In the genomic region with DNA sequence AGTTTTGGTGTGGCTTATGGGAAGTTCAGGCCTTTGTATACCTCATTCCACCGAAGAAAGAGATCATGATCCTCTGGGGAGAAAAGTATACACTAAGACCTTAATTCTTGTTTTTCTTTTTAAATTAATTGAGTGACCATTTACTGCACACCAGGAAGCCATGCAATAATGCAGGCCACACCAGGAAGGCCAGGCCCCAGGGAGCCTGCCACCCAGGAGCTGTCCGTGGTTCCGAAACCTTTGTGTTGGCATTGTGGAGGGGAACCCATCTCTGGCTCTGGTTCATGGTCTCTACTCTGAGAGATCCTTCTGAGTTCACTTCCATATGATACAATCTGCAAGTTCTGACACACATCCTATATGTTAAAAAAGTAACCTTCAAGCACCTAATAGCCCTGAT, we compare ENCODE assay signal across 1 cellular context.
TF ChIP-seq lines count a peak whose summit lies in the region.

No MANE protein-coding gene starts in this region.

TF ChIP-seq in WTC11, 78 proteins besides CTCF, POLR2A, EP300 and RAD21 (continued from another document and continues in another):
- TF ChIP-seq, protein P1, sequence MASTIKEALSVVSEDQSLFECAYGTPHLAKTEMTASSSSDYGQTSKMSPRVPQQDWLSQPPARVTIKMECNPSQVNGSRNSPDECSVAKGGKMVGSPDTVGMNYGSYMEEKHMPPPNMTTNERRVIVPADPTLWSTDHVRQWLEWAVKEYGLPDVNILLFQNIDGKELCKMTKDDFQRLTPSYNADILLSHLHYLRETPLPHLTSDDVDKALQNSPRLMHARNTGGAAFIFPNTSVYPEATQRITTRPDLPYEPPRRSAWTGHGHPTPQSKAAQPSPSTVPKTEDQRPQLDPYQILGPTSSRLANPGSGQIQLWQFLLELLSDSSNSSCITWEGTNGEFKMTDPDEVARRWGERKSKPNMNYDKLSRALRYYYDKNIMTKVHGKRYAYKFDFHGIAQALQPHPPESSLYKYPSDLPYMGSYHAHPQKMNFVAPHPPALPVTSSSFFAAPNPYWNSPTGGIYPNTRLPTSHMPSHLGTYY (CRISPR knock-in tag; IDR thresholded peaks at IDR 0.05): no peak
- TF ChIP-seq, protein P2, sequence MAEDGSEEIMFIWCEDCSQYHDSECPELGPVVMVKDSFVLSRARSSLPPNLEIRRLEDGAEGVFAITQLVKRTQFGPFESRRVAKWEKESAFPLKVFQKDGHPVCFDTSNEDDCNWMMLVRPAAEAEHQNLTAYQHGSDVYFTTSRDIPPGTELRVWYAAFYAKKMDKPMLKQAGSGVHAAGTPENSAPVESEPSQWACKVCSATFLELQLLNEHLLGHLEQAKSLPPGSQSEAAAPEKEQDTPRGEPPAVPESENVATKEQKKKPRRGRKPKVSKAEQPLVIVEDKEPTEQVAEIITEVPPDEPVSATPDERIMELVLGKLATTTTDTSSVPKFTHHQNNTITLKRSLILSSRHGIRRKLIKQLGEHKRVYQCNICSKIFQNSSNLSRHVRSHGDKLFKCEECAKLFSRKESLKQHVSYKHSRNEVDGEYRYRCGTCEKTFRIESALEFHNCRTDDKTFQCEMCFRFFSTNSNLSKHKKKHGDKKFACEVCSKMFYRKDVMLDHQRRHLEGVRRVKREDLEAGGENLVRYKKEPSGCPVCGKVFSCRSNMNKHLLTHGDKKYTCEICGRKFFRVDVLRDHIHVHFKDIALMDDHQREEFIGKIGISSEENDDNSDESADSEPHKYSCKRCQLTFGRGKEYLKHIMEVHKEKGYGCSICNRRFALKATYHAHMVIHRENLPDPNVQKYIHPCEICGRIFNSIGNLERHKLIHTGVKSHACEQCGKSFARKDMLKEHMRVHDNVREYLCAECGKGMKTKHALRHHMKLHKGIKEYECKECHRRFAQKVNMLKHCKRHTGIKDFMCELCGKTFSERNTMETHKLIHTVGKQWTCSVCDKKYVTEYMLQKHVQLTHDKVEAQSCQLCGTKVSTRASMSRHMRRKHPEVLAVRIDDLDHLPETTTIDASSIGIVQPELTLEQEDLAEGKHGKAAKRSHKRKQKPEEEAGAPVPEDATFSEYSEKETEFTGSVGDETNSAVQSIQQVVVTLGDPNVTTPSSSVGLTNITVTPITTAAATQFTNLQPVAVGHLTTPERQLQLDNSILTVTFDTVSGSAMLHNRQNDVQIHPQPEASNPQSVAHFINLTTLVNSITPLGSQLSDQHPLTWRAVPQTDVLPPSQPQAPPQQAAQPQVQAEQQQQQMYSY (CRISPR knock-in tag; IDR thresholded peaks at IDR 0.05): no peak
- TF ChIP-seq IRF2 (CRISPR knock-in tag; IDR thresholded peaks at IDR 0.05; ENCODE audit: borderline replicate concordance, low read depth) (no peak), GABPB1 (CRISPR knock-in tag; IDR thresholded peaks at IDR 0.05) (no peak), ZBTB21 (CRISPR knock-in tag; IDR thresholded peaks at IDR 0.05; ENCODE audit: borderline replicate concordance) (no peak), TEAD1 (CRISPR knock-in tag; IDR thresholded peaks at IDR 0.05) (peak; percentile 74; the same call in 1 of the 2 replicates), ETV6 (CRISPR knock-in tag; IDR thresholded peaks at IDR 0.05) (no peak), NR2C2 (CRISPR knock-in tag; IDR thresholded peaks at IDR 0.05) (no peak), GTF2I (CRISPR knock-in tag; conservative IDR thresholded peaks at IDR 0.05) (no peak), SMAD4 (CRISPR knock-in tag; IDR thresholded peaks at IDR 0.05) (no peak), TCF7 (CRISPR knock-in tag; IDR thresholded peaks at IDR 0.05; ENCODE audit: low read depth) (no peak), ZNF263 (CRISPR knock-in tag; IDR thresholded peaks at IDR 0.05; ENCODE audit: low read depth) (no peak), ESRRA (CRISPR knock-in tag; IDR thresholded peaks at IDR 0.05; ENCODE audit: borderline replicate concordance) (no peak), ZNF396 (CRISPR knock-in tag; IDR thresholded peaks at IDR 0.05; ENCODE audit: borderline replicate concordance) (no peak), NR1H2 (CRISPR knock-in tag; IDR thresholded peaks at IDR 0.05) (no peak), KAT7 (CRISPR knock-in tag; IDR thresholded peaks at IDR 0.05; ENCODE audit: borderline replicate concordance) (no peak), ATF1 (CRISPR knock-in tag; IDR thresholded peaks at IDR 0.05) (no peak), MYBL2 (CRISPR knock-in tag; IDR thresholded peaks at IDR 0.05) (no peak), PRRX2 (CRISPR knock-in tag; IDR thresholded peaks at IDR 0.05) (no peak), RORB (CRISPR knock-in tag; IDR thresholded peaks at IDR 0.05) (no peak)
- TF ChIP-seq, protein P3, sequence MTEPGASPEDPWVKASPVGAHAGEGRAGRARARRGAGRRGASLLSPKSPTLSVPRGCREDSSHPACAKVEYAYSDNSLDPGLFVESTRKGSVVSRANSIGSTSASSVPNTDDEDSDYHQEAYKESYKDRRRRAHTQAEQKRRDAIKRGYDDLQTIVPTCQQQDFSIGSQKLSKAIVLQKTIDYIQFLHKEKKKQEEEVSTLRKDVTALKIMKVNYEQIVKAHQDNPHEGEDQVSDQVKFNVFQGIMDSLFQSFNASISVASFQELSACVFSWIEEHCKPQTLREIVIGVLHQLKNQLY (CRISPR knock-in tag; IDR thresholded peaks at IDR 0.05): no peak
- TF ChIP-seq, protein P4, sequence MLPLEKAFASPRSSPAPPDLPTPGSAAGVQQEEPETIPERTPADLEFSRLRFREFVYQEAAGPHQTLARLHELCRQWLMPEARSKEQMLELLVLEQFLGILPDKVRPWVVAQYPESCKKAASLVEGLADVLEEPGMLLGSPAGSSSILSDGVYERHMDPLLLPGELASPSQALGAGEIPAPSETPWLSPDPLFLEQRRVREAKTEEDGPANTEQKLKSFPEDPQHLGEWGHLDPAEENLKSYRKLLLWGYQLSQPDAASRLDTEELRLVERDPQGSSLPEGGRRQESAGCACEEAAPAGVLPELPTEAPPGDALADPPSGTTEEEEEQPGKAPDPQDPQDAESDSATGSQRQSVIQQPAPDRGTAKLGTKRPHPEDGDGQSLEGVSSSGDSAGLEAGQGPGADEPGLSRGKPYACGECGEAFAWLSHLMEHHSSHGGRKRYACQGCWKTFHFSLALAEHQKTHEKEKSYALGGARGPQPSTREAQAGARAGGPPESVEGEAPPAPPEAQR (CRISPR knock-in tag; IDR thresholded peaks at IDR 0.05): no peak
- TF ChIP-seq, protein P5, sequence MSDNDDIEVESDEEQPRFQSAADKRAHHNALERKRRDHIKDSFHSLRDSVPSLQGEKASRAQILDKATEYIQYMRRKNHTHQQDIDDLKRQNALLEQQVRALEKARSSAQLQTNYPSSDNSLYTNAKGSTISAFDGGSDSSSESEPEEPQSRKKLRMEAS (CRISPR knock-in tag; IDR thresholded peaks at IDR 0.05): no peak
- TF ChIP-seq, protein P6, sequence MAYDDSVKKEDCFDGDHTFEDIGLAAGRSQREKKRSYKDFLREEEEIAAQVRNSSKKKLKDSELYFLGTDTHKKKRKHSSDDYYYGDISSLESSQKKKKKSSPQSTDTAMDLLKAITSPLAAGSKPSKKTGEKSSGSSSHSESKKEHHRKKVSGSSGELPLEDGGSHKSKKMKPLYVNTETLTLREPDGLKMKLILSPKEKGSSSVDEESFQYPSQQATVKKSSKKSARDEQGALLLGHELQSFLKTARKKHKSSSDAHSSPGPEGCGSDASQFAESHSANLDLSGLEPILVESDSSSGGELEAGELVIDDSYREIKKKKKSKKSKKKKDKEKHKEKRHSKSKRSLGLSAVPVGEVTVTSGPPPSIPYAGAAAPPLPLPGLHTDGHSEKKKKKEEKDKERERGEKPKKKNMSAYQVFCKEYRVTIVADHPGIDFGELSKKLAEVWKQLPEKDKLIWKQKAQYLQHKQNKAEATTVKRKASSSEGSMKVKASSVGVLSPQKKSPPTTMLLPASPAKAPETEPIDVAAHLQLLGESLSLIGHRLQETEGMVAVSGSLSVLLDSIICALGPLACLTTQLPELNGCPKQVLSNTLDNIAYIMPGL (CRISPR knock-in tag; IDR thresholded peaks at IDR 0.05): no peak
- TF ChIP-seq, protein P7, sequence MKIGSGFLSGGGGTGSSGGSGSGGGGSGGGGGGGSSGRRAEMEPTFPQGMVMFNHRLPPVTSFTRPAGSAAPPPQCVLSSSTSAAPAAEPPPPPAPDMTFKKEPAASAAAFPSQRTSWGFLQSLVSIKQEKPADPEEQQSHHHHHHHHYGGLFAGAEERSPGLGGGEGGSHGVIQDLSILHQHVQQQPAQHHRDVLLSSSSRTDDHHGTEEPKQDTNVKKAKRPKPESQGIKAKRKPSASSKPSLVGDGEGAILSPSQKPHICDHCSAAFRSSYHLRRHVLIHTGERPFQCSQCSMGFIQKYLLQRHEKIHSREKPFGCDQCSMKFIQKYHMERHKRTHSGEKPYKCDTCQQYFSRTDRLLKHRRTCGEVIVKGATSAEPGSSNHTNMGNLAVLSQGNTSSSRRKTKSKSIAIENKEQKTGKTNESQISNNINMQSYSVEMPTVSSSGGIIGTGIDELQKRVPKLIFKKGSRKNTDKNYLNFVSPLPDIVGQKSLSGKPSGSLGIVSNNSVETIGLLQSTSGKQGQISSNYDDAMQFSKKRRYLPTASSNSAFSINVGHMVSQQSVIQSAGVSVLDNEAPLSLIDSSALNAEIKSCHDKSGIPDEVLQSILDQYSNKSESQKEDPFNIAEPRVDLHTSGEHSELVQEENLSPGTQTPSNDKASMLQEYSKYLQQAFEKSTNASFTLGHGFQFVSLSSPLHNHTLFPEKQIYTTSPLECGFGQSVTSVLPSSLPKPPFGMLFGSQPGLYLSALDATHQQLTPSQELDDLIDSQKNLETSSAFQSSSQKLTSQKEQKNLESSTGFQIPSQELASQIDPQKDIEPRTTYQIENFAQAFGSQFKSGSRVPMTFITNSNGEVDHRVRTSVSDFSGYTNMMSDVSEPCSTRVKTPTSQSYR (CRISPR knock-in tag; IDR thresholded peaks at IDR 0.05): no peak
- TF ChIP-seq, protein P8, sequence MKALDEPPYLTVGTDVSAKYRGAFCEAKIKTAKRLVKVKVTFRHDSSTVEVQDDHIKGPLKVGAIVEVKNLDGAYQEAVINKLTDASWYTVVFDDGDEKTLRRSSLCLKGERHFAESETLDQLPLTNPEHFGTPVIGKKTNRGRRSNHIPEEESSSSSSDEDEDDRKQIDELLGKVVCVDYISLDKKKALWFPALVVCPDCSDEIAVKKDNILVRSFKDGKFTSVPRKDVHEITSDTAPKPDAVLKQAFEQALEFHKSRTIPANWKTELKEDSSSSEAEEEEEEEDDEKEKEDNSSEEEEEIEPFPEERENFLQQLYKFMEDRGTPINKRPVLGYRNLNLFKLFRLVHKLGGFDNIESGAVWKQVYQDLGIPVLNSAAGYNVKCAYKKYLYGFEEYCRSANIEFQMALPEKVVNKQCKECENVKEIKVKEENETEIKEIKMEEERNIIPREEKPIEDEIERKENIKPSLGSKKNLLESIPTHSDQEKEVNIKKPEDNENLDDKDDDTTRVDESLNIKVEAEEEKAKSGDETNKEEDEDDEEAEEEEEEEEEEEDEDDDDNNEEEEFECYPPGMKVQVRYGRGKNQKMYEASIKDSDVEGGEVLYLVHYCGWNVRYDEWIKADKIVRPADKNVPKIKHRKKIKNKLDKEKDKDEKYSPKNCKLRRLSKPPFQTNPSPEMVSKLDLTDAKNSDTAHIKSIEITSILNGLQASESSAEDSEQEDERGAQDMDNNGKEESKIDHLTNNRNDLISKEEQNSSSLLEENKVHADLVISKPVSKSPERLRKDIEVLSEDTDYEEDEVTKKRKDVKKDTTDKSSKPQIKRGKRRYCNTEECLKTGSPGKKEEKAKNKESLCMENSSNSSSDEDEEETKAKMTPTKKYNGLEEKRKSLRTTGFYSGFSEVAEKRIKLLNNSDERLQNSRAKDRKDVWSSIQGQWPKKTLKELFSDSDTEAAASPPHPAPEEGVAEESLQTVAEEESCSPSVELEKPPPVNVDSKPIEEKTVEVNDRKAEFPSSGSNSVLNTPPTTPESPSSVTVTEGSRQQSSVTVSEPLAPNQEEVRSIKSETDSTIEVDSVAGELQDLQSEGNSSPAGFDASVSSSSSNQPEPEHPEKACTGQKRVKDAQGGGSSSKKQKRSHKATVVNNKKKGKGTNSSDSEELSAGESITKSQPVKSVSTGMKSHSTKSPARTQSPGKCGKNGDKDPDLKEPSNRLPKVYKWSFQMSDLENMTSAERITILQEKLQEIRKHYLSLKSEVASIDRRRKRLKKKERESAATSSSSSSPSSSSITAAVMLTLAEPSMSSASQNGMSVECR (CRISPR knock-in tag; IDR thresholded peaks at IDR 0.05; ENCODE audit: borderline replicate concordance): 0 out of 2 replicates have a peak, but pooled peaks have one; percentile 37
- TF ChIP-seq, protein P9, sequence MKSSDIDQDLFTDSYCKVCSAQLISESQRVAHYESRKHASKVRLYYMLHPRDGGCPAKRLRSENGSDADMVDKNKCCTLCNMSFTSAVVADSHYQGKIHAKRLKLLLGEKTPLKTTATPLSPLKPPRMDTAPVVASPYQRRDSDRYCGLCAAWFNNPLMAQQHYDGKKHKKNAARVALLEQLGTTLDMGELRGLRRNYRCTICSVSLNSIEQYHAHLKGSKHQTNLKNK (CRISPR knock-in tag; IDR thresholded peaks at IDR 0.05): no peak
- TF ChIP-seq, protein P10, sequence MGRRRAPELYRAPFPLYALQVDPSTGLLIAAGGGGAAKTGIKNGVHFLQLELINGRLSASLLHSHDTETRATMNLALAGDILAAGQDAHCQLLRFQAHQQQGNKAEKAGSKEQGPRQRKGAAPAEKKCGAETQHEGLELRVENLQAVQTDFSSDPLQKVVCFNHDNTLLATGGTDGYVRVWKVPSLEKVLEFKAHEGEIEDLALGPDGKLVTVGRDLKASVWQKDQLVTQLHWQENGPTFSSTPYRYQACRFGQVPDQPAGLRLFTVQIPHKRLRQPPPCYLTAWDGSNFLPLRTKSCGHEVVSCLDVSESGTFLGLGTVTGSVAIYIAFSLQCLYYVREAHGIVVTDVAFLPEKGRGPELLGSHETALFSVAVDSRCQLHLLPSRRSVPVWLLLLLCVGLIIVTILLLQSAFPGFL (CRISPR knock-in tag; IDR thresholded peaks at IDR 0.05; ENCODE audit: borderline replicate concordance): no peak
- TF ChIP-seq, protein P11, sequence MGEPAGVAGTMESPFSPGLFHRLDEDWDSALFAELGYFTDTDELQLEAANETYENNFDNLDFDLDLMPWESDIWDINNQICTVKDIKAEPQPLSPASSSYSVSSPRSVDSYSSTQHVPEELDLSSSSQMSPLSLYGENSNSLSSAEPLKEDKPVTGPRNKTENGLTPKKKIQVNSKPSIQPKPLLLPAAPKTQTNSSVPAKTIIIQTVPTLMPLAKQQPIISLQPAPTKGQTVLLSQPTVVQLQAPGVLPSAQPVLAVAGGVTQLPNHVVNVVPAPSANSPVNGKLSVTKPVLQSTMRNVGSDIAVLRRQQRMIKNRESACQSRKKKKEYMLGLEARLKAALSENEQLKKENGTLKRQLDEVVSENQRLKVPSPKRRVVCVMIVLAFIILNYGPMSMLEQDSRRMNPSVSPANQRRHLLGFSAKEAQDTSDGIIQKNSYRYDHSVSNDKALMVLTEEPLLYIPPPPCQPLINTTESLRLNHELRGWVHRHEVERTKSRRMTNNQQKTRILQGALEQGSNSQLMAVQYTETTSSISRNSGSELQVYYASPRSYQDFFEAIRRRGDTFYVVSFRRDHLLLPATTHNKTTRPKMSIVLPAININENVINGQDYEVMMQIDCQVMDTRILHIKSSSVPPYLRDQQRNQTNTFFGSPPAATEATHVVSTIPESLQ (CRISPR knock-in tag; IDR thresholded peaks at IDR 0.05): no peak
- TF ChIP-seq, protein P12, sequence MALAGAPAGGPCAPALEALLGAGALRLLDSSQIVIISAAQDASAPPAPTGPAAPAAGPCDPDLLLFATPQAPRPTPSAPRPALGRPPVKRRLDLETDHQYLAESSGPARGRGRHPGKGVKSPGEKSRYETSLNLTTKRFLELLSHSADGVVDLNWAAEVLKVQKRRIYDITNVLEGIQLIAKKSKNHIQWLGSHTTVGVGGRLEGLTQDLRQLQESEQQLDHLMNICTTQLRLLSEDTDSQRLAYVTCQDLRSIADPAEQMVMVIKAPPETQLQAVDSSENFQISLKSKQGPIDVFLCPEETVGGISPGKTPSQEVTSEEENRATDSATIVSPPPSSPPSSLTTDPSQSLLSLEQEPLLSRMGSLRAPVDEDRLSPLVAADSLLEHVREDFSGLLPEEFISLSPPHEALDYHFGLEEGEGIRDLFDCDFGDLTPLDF (CRISPR knock-in tag; IDR thresholded peaks at IDR 0.05): no peak
